8 cellular contexts compared by ENCODE assay signal in genomic region chr6:16128759-16129622, GRCh38. TPM values are rescaled to one million over a fixed set of nuclear protein-coding genes. Genes with fewer than 3 reads are reported as not detected.
DNase-seq lines count a peak whose midpoint lies in the region; TF ChIP-seq lines count a peak whose summit lies in the region.

Gene MYLIP (plus strand): TSS chr6:16129086. CDS start chr6:16129323, 237 bp downstream.

- peak within 1 kb of the TSS; percentile 99 for H3K4me3 ChIP-seq in HAP-1
- peak within 1 kb of the TSS; percentile 80 for H3K4me3 ChIP-seq in MG63

- no peaks in the 10 kb centered on the region for H3K9me3 Mint-ChIP-seq in nephron progenitor cell
- no peaks in the 10 kb centered on the region for H3K9me3 Mint-ChIP-seq in stimulated activated naive CD8-positive, alpha-beta T cell treated with anti-CD3 and anti-CD28 coated beads, Interleukin-15, Interleukin-2, amounts not matched to agents 100 ng/mL and 50 ng/mL, for 24 hours

- peaks cover 3% of the 10 kb centered on the region for H3K27me3 Mint-ChIP-seq in nephron progenitor cell (ENCODE audit: low read depth, poor library complexity)
- peaks cover 13% of the 10 kb centered on the region for H3K27me3 Mint-ChIP-seq in stimulated activated naive CD8-positive, alpha-beta T cell treated with anti-CD3 and anti-CD28 coated beads, Interleukin-15, Interleukin-2, amounts not matched to agents 100 ng/mL and 50 ng/mL, for 24 hours

- DNase-seq in GF-D8 (lab: John Stamatoyannopoulos, UW) (peak; percentile 87), HAP-1 (ENCODE audit: low spot score in 2 of 2) (peak; percentile 94 to 98), MG63 (peak; percentile 89), SHP77 (lab: John Stamatoyannopoulos, UW) (peak; percentile 90 to 94), fibroblast of the conjunctiva (ENCODE audit: low read depth) (peak; percentile 85), nephron progenitor cell (peak; percentile 99)
- peak; percentile 99 for DNase-seq in activated effector memory CD4-positive, alpha-beta T cell treated with anti-CD3 and anti-CD28 coated beads, Interleukin-2, amount 50 U/mL, for 16 hours

- peak within 1 kb of the TSS; percentile 93 for H3K27ac Mint-ChIP-seq in nephron progenitor cell
- peak within 1 kb of the TSS; percentile 90 for H3K27ac Mint-ChIP-seq in stimulated activated naive CD8-positive, alpha-beta T cell treated with anti-CD3 and anti-CD28 coated beads, Interleukin-15, Interleukin-2, amounts not matched to agents 100 ng/mL and 50 ng/mL, for 24 hours

- TF ChIP-seq CTCF in nephron progenitor cell (IDR thresholded peaks at IDR 0.05) = peak; percentile 44

- H3K4me3 Mint-ChIP-seq in nephron progenitor cell = peak within 1 kb of the TSS; percentile 98
- H3K4me3 Mint-ChIP-seq in stimulated activated naive CD8-positive, alpha-beta T cell treated with anti-CD3 and anti-CD28 coated beads, Interleukin-15, Interleukin-2, amounts not matched to agents 100 ng/mL and 50 ng/mL, for 24 hours = peak within 1 kb of the TSS; percentile 97

- H3K9me3 ChIP-seq in HAP-1 (no peaks in the 10 kb centered on the region), MG63 (no peaks in the 10 kb centered on the region)

- peaks cover 42% of the 10 kb centered on the region for H3K4me1 Mint-ChIP-seq in nephron progenitor cell
- peaks cover 43% of the 10 kb centered on the region for H3K4me1 Mint-ChIP-seq in stimulated activated naive CD8-positive, alpha-beta T cell treated with anti-CD3 and anti-CD28 coated beads, Interleukin-15, Interleukin-2, amounts not matched to agents 100 ng/mL and 50 ng/mL, for 24 hours (ENCODE audit: low read depth)

- peaks cover 12% of the 10 kb centered on the region for H3K36me3 Mint-ChIP-seq in nephron progenitor cell (ENCODE audit: low read depth)
- peaks cover 15% of the 10 kb centered on the region for H3K36me3 Mint-ChIP-seq in stimulated activated naive CD8-positive, alpha-beta T cell treated with anti-CD3 and anti-CD28 coated beads, Interleukin-15, Interleukin-2, amounts not matched to agents 100 ng/mL and 50 ng/mL, for 24 hours (ENCODE audit: low read depth)

- in situ Hi-C loops in HAP-1 (cut with MboI; ENCODE audit: low sequenced_read_pairs) = loop anchor here (5.0 kb wide), 1 partner anchor 437 kb away; no protein-coding TSS in a partner anchor

- H3K27me3 ChIP-seq in HAP-1 (ENCODE audit: low read depth) (no peaks in the 10 kb centered on the region), MG63 (no peaks in the 10 kb centered on the region)

- peaks cover 30% of the 10 kb centered on the region for H3K36me3 ChIP-seq in HAP-1 (replicated peaks)
- H3K36me3 ChIP-seq in MG63 = peaks cover 18% of the 10 kb centered on the region

- H3K4me1 ChIP-seq in HAP-1 = peaks cover 25% of the 10 kb centered on the region

RNA-seq across cellular contexts. Expression of gene MYLIP, which starts in this region (rescaled TPM):
- 9.7 and 14.3 TPM in 2 replicates for total RNA-seq in MG63 (2014; rRNA removed; shearing (Covaris generic); ENCODE audit: low replicate concordance)

Comparison
In these comparisons a context has a peak if more than half of its experiments do, and no peak if none do; other contexts are left out.
1. Peak in every context shown above with its lines: DNase-seq and H3K4me3 ChIP-seq.